ENCODE assay signal across 18 cellular contexts in genomic region chr1:30325085-30325935, GRCh38.
"Had no signal": no experiment of that assay in that cellular context is flagged by ENCODE, and none has a peak within 500 bp of the region (broad histone marks: within the 10 kb centered on the region; RNA-seq: fewer than 3 reads in every experiment).

No MANE protein-coding gene starts in this region.

- H3K4me1 Mint-ChIP-seq: activated naive CD4-positive, alpha-beta T cell treated with anti-CD3 and anti-CD28 coated beads, Interleukin-2, amount 10 ng/mL, durations not matched to agents 7 days and 5 days; central memory CD8-positive, alpha-beta T cell; memory B cell; naive thymus-derived CD4-positive, alpha-beta T cell had no signal

- H3K9me3 Mint-ChIP-seq: activated naive CD4-positive, alpha-beta T cell treated with anti-CD3 and anti-CD28 coated beads, Interleukin-2, amount 10 ng/mL, durations not matched to agents 7 days and 5 days; central memory CD8-positive, alpha-beta T cell; memory B cell; naive thymus-derived CD4-positive, alpha-beta T cell; stimulated activated naive CD8-positive, alpha-beta T cell treated with anti-CD3 and anti-CD28 coated beads, Interleukin-15, Interleukin-2, amounts not matched to agents 100 ng/mL and 50 ng/mL, for 24 hours had no signal

- H3K4me1 ChIP-seq: gastrocnemius medialis had no signal

- H3K4me3 ChIP-seq: gastrocnemius medialis, skin epidermis had no signal

- H3K9me3 ChIP-seq: gastrocnemius medialis, neutrophil had no signal

- H3K27me3 ChIP-seq: brain microvascular endothelial cell, gastrocnemius medialis, neutrophil had no signal

- H3K36me3 ChIP-seq: brain microvascular endothelial cell, gastrocnemius medialis, neutrophil, WERI-Rb-1 had no signal

- H3K27ac ChIP-seq: brain microvascular endothelial cell, gastrocnemius medialis, neutrophil, skin epidermis, WERI-Rb-1 had no signal

- ATAC-seq: esophagus mucosa; gastrocnemius medialis; naive thymus-derived CD4-positive, alpha-beta T cell had no signal

- H3K27ac Mint-ChIP-seq: activated naive CD4-positive, alpha-beta T cell treated with anti-CD3 and anti-CD28 coated beads, Interleukin-2, amount 10 ng/mL, durations not matched to agents 7 days and 5 days; memory B cell; naive thymus-derived CD4-positive, alpha-beta T cell; stimulated activated naive CD8-positive, alpha-beta T cell treated with anti-CD3 and anti-CD28 coated beads, Interleukin-15, Interleukin-2, amounts not matched to agents 100 ng/mL and 50 ng/mL, for 24 hours had no signal

- DNase-seq: activated CD4-positive, alpha-beta T cell treated with anti-CD3 and anti-CD28 coated beads for 1 hour; activated CD4-positive, alpha-beta T cell treated with anti-CD3 and anti-CD28 coated beads, Interleukin-2, amount 50 U/mL, for 4 hours; activated effector memory CD4-positive, alpha-beta T cell treated with Interleukin-2 at 50 U/mL for 16 hours; activated naive CD4-positive, alpha-beta T cell treated with anti-CD3 and anti-CD28 coated beads, Interleukin-2, amount 10 ng/mL, durations not matched to agents 7 days and 5 days; brain microvascular endothelial cell; cortex of kidney; effector CD4-positive, alpha-beta T cell; gastrocnemius medialis; naive thymus-derived CD4-positive, alpha-beta T cell; SW 1271; trophoblast cell; WERI-Rb-1 had no signal

- H3K4me3 Mint-ChIP-seq: activated naive CD4-positive, alpha-beta T cell treated with anti-CD3 and anti-CD28 coated beads, Interleukin-2, amount 10 ng/mL, durations not matched to agents 7 days and 5 days; central memory CD8-positive, alpha-beta T cell; memory B cell; naive thymus-derived CD4-positive, alpha-beta T cell; stimulated activated naive CD8-positive, alpha-beta T cell treated with anti-CD3 and anti-CD28 coated beads, Interleukin-15, Interleukin-2, amounts not matched to agents 100 ng/mL and 50 ng/mL, for 24 hours had no signal

- H3K36me3 Mint-ChIP-seq: activated naive CD4-positive, alpha-beta T cell treated with anti-CD3 and anti-CD28 coated beads, Interleukin-2, amount 10 ng/mL, durations not matched to agents 7 days and 5 days; memory B cell; naive thymus-derived CD4-positive, alpha-beta T cell had no signal
